Comparison of ENCODE assay signal across 39 cellular contexts in the genomic region with DNA sequence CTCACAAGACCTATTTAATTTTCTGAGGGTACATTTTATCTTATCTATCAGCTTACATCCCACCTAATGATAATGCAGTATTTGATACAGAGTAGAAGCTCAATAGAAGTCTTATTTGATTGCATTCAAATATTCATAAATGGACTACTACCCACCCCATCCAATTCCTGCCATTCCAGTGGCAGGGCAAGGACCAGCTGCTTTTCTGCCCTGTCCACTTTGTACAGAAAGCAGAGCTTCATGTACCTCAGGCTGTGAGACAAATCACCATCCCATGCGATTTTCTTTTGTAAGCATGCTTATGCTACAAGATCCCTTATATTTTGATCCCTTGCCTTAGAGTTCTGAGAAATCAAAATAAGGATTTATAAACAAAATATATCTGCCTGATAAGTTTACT. TPM values are rescaled to one million over a fixed set of nuclear protein-coding genes. Genes with fewer than 3 reads are reported as not detected.
"Had no signal": no experiment of that assay in that cellular context is flagged by ENCODE, and none has a peak within 500 bp of the region (broad histone marks: within the 10 kb centered on the region; RNA-seq: fewer than 3 reads in every experiment).

No MANE protein-coding gene starts in this region.

- DNase-seq: activated effector memory CD4-positive, alpha-beta T cell treated with anti-CD3 and anti-CD28 coated beads, Interleukin-2, amount 50 U/mL, for 16 hours; activated effector memory CD4-positive, alpha-beta T cell treated with Interleukin-2 at 50 U/mL for 16 hours; activated gamma-delta T cell; activated gamma-delta T cell treated with Interleukin-2 at 50 U/mL for 16 hours; activated naive CD4-positive, alpha-beta T cell; activated naive CD4-positive, alpha-beta T cell treated with anti-CD3 and anti-CD28 coated beads for 36 hours; activated naive CD4-positive, alpha-beta T cell treated with anti-CD3 and anti-CD28 coated beads, Interleukin-2, amount 50 U/mL, for 16 hours; activated naive CD4-positive, alpha-beta T cell treated with Interleukin-2 at 50 U/mL for 16 hours; activated naive CD8-positive, alpha-beta T cell treated with anti-CD3 and anti-CD28 coated beads for 36 hours; activated naive CD8-positive, alpha-beta T cell treated with anti-CD3 and anti-CD28 coated beads, Interleukin-2, amount 10 ng/mL, durations not matched to agents 7 days and 5 days; activated naive CD8-positive, alpha-beta T cell treated with anti-CD3 and anti-CD28 coated beads, Interleukin-2, amount 50 U/mL, for 24 hours; activated T-cell treated with anti-CD3 and anti-CD28 coated beads for 4 hours; activated T-cell treated with anti-CD3 and anti-CD28 coated beads, Interleukin-2, amount 50 U/mL, for 1 hour; activated T-cell treated with anti-CD3 and anti-CD28 coated beads, Interleukin-2, amount 50 U/mL, for 24 hours; activated T-cell treated with anti-CD3 and anti-CD28 coated beads, Interleukin-2, amount 50 U/mL, for 4 hours; activated T-cell treated with anti-CD3 and anti-CD28 coated beads, Interleukin-2, amount 50 U/mL, for 48 hours; activated T-cell treated with anti-CD3 and anti-CD28 coated beads, Interleukin-2, amount 50 U/mL, for 72 hours; adrenal gland; amniotic stem cell; amygdala; anterior cingulate cortex; aorta; body of pancreas; brain microvascular endothelial cell; caudate nucleus; central memory CD4-positive, alpha-beta T cell; cerebellar nuclear complex had no signal

- H3K4me3 Mint-ChIP-seq: activated naive CD4-positive, alpha-beta T cell treated with anti-CD3 and anti-CD28 coated beads for 36 hours; activated naive CD4-positive, alpha-beta T cell treated with anti-CD3 and anti-CD28 coated beads, Interleukin-2, amount 50 U/mL, for 24 hours; activated naive CD8-positive, alpha-beta T cell; activated naive CD8-positive, alpha-beta T cell treated with anti-CD3 and anti-CD28 coated beads for 36 hours; activated naive CD8-positive, alpha-beta T cell treated with anti-CD3 and anti-CD28 coated beads, Interleukin-2, amount 10 ng/mL, durations not matched to agents 7 days and 5 days; activated naive CD8-positive, alpha-beta T cell treated with anti-CD3 and anti-CD28 coated beads, Interleukin-2, amount 50 U/mL, for 24 hours; activated T-cell treated with anti-CD3 and anti-CD28 coated beads, Interleukin-2, amount 50 U/mL, for 24 hours; activated T-cell treated with anti-CD3 and anti-CD28 coated beads, Interleukin-2, amount 50 U/mL, for 4 hours; activated T-cell treated with anti-CD3 and anti-CD28 coated beads, Interleukin-2, amount 50 U/mL, for 72 hours; activated T-helper 1 cell treated with anti-CD3 and anti-CD28 coated beads, Interleukin-12 subunit alpha, Interleukin-12 subunit beta, Interleukin-2, Interleukin-4 antibody, amounts not matched to agents 30 ng/mL and 10 ng/mL and 1 ng/mL, durations not matched to agents 14 hours and 24 hours and 36 hours; activated T-helper 17 cell treated with anti-CD3 and anti-CD28 coated beads, Interleukin-2, amount 50 U/mL, for 72 hours; brain; central memory CD8-positive, alpha-beta T cell had no signal

- ATAC-seq: activated naive CD4-positive, alpha-beta T cell treated with anti-CD3 and anti-CD28 coated beads, Interleukin-2, amount 50 U/mL, for 72 hours; activated naive CD8-positive, alpha-beta T cell treated with anti-CD3 and anti-CD28 coated beads, Interleukin-2, amount 50 U/mL, for 24 hours; activated T-cell treated with anti-CD3 and anti-CD28 coated beads, Interleukin-2, amount 50 U/mL, for 4 hours; activated T-cell treated with anti-CD3 and anti-CD28 coated beads, Interleukin-2, amount 50 U/mL, for 72 hours; activated T-helper 17 cell treated with anti-CD3 and anti-CD28 coated beads, Interleukin-2, amount 50 U/mL, for 72 hours; body of pancreas had no signal

- H3K27me3 ChIP-seq: adrenal gland, ascending aorta, body of pancreas, brain microvascular endothelial cell, breast epithelium, cardiac muscle cell had no signal

- H3K9me3 Mint-ChIP-seq: activated naive CD4-positive, alpha-beta T cell treated with anti-CD3 and anti-CD28 coated beads for 36 hours; activated naive CD4-positive, alpha-beta T cell treated with anti-CD3 and anti-CD28 coated beads, Interleukin-2, amount 50 U/mL, for 24 hours; activated naive CD4-positive, alpha-beta T cell treated with anti-CD3 and anti-CD28 coated beads, Interleukin-2, amount 50 U/mL, for 72 hours; activated naive CD8-positive, alpha-beta T cell treated with anti-CD3 and anti-CD28 coated beads for 36 hours; activated naive CD8-positive, alpha-beta T cell treated with anti-CD3 and anti-CD28 coated beads, Interleukin-2, amount 10 ng/mL, durations not matched to agents 7 days and 5 days; activated naive CD8-positive, alpha-beta T cell treated with anti-CD3 and anti-CD28 coated beads, Interleukin-2, amount 50 U/mL, for 24 hours; activated T-cell treated with anti-CD3 and anti-CD28 coated beads, Interleukin-2, amount 50 U/mL, for 24 hours; activated T-cell treated with anti-CD3 and anti-CD28 coated beads, Interleukin-2, amount 50 U/mL, for 4 hours; activated T-helper 17 cell treated with anti-CD3 and anti-CD28 coated beads, Interleukin-2, amount 50 U/mL, for 72 hours; activated T-helper 2 cell treated with anti-CD3 and anti-CD28 coated beads, Interferon-gamma antibody, Interleukin-2, Interleukin-4, amounts not matched to agents 10 μg/mL and 5 μg/mL and 100 μg/mL, durations not matched to agents 14 hours and 24 hours and 36 hours; central memory CD8-positive, alpha-beta T cell had no signal

- H3K36me3 ChIP-seq: adrenal gland, ascending aorta, brain microvascular endothelial cell, breast epithelium, cardiac muscle cell had no signal

- H3K4me3 ChIP-seq: adrenal gland, ascending aorta, body of pancreas, breast epithelium, cardiac muscle cell had no signal

- H3K4me1 ChIP-seq: adrenal gland, ascending aorta, body of pancreas, breast epithelium had no signal

- H3K27me3 Mint-ChIP-seq: activated naive CD4-positive, alpha-beta T cell treated with anti-CD3 and anti-CD28 coated beads, Interleukin-2, amount 50 U/mL, for 24 hours; activated naive CD8-positive, alpha-beta T cell; activated naive CD8-positive, alpha-beta T cell treated with anti-CD3 and anti-CD28 coated beads for 36 hours; activated naive CD8-positive, alpha-beta T cell treated with anti-CD3 and anti-CD28 coated beads, Interleukin-2, amount 10 ng/mL, durations not matched to agents 7 days and 5 days; activated naive CD8-positive, alpha-beta T cell treated with anti-CD3 and anti-CD28 coated beads, Interleukin-2, amount 50 U/mL, for 24 hours; activated T-cell treated with anti-CD3 and anti-CD28 coated beads, Interleukin-2, amount 50 U/mL, for 24 hours; activated T-helper 17 cell treated with anti-CD3 and anti-CD28 coated beads, Interleukin-2, amount 50 U/mL, for 72 hours; brain; central memory CD8-positive, alpha-beta T cell had no signal

- H3K27ac Mint-ChIP-seq: activated naive CD4-positive, alpha-beta T cell treated with anti-CD3 and anti-CD28 coated beads for 36 hours; activated naive CD4-positive, alpha-beta T cell treated with anti-CD3 and anti-CD28 coated beads, Interleukin-2, amount 50 U/mL, for 24 hours; activated naive CD4-positive, alpha-beta T cell treated with anti-CD3 and anti-CD28 coated beads, Interleukin-2, amount 50 U/mL, for 72 hours; activated naive CD8-positive, alpha-beta T cell; activated naive CD8-positive, alpha-beta T cell treated with anti-CD3 and anti-CD28 coated beads for 36 hours; activated naive CD8-positive, alpha-beta T cell treated with anti-CD3 and anti-CD28 coated beads, Interleukin-2, amount 10 ng/mL, durations not matched to agents 7 days and 5 days; activated naive CD8-positive, alpha-beta T cell treated with anti-CD3 and anti-CD28 coated beads, Interleukin-2, amount 50 U/mL, for 24 hours; activated T-cell treated with anti-CD3 and anti-CD28 coated beads, Interleukin-2, amount 50 U/mL, for 24 hours; activated T-cell treated with anti-CD3 and anti-CD28 coated beads, Interleukin-2, amount 50 U/mL, for 72 hours; activated T-helper 1 cell treated with anti-CD3 and anti-CD28 coated beads, Interleukin-12 subunit alpha, Interleukin-12 subunit beta, Interleukin-2, Interleukin-4 antibody, amounts not matched to agents 30 ng/mL and 10 ng/mL and 1 ng/mL, durations not matched to agents 14 hours and 24 hours and 36 hours; activated T-helper 17 cell treated with anti-CD3 and anti-CD28 coated beads, Interleukin-2, amount 50 U/mL, for 72 hours; activated T-helper 2 cell treated with anti-CD3 and anti-CD28 coated beads, Interferon-gamma antibody, Interleukin-2, Interleukin-4, amounts not matched to agents 10 μg/mL and 5 μg/mL and 100 μg/mL, durations not matched to agents 14 hours and 24 hours and 36 hours; brain had no signal

- H3K36me3 Mint-ChIP-seq: activated naive CD4-positive, alpha-beta T cell treated with anti-CD3 and anti-CD28 coated beads, Interleukin-2, amount 50 U/mL, for 72 hours had no signal

- H3K4me1 Mint-ChIP-seq: activated naive CD4-positive, alpha-beta T cell treated with anti-CD3 and anti-CD28 coated beads, Interleukin-2, amount 50 U/mL, for 24 hours; activated naive CD8-positive, alpha-beta T cell treated with anti-CD3 and anti-CD28 coated beads, Interleukin-2, amount 10 ng/mL, durations not matched to agents 7 days and 5 days; activated T-helper 17 cell treated with anti-CD3 and anti-CD28 coated beads, Interleukin-2, amount 50 U/mL, for 72 hours; central memory CD8-positive, alpha-beta T cell had no signal

- H3K9me3 ChIP-seq: adrenal gland, ascending aorta, body of pancreas, breast epithelium had no signal

- H3K27ac ChIP-seq: adrenal gland, ascending aorta, body of pancreas, brain microvascular endothelial cell, breast epithelium, cardiac muscle cell had no signal

RNA-seq across cellular contexts. Expression of a gene that starts 45.5 kb away (rescaled TPM):
- total RNA-seq: bronchial epithelial cell had no signal
